ENCODE assay signal across 13 cellular contexts in the genomic region with DNA sequence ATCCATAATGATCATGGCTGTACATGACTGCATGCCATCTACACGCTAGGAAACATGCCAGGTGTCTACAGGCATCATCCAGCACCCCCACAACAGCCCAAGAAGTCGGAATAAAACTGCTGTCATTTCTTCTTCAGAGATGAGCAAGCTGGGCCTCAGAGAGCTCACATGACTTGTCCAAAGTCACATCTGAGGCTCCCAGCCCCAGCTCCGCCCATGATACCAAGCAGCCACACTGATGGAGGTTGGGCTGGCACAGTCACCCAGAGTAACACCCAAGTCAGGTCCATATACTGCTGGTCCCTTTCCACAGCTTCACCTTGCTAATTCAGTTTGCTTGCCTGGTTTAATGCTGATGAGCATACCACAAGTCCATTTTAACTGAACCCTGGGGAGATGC.
A peak's percentile ranks its signal among the peaks of the same experiment; 100 is the strongest.
DNase-seq lines count a peak whose midpoint lies in the region; ATAC-seq and TF ChIP-seq lines count a peak whose summit lies in the region.
"Had no signal": no experiment of that assay in that cellular context is flagged by ENCODE, and none has a peak within 500 bp of the region (broad histone marks: within the 10 kb centered on the region; RNA-seq: fewer than 3 reads in every experiment).

No MANE protein-coding gene starts in this region.

- H3K4me3 ChIP-seq in right cardiac atrium (ENCODE audit: low read length), result no peak overlapping the region
- no peak overlapping the region for H3K4me3 ChIP-seq in right atrium auricular region
- H3K4me3 ChIP-seq in spleen, result no peak overlapping the region
- H3K4me3 ChIP-seq: A549 had no signal

- H3K36me3 ChIP-seq in right atrium auricular region (peaks cover 58% of the 10 kb centered on the region), spleen (peaks cover 0 to 9% (median 0%) of the 10 kb centered on the region in 6 donors)
- H3K36me3 ChIP-seq: BE2C had no signal

- peak; percentile 15 to 24 for ATAC-seq in right cardiac atrium
- peak; percentile 45 for ATAC-seq in activated T-helper 17 cell treated with anti-CD3 and anti-CD28 coated beads, Interleukin-2, amount 50 U/mL, for 72 hours (replicated peaks)
- ATAC-seq in GM18858 (IDR thresholded peaks at IDR 0.05; ENCODE audit: unreplicated experiment), result no peak
- ATAC-seq: A549, HCT116 had no signal

- H3K9me3 Mint-ChIP-seq in activated T-helper 17 cell treated with anti-CD3 and anti-CD28 coated beads, Interleukin-2, amount 50 U/mL, for 72 hours, result no peaks in the 10 kb centered on the region

- H3K27me3 Mint-ChIP-seq in activated T-helper 17 cell treated with anti-CD3 and anti-CD28 coated beads, Interleukin-2, amount 50 U/mL, for 72 hours, result peaks cover 18% of the 10 kb centered on the region

- intact Hi-C loops in right cardiac atrium (cut with DNase I), result no loop called here
- intact Hi-C loops in spleen (cut with DNase I; ENCODE audit: low total_unique reads), result no loop called here

- TF ChIP-seq CTCF in right atrium auricular region (IDR thresholded peaks at IDR 0.05) (no peak), spleen (IDR thresholded peaks at IDR 0.05 in 8 of 11, conservative IDR thresholded peaks at IDR 0.05 in 3 of 11) (no peak)

- no peaks in the 10 kb centered on the region for H3K4me1 ChIP-seq in right cardiac atrium (ENCODE audit: control insufficient read depth, insufficient read depth, low read length)
- peaks cover 0 to 27% of the 10 kb centered on the region in 2 donors for H3K4me1 ChIP-seq in right atrium auricular region
- no peaks in the 10 kb centered on the region for H3K4me1 ChIP-seq in spleen
- H3K4me1 ChIP-seq: A549, BE2C had no signal

- no peak for TF ChIP-seq POLR2A in spleen (IDR thresholded peaks at IDR 0.05)

- no peaks in the 10 kb centered on the region for H3K9me3 ChIP-seq in right cardiac atrium (ENCODE audit: control insufficient read depth, low read length)
- H3K9me3 ChIP-seq in right atrium auricular region, result no peaks in the 10 kb centered on the region
- H3K9me3 ChIP-seq in spleen, result no peaks in the 10 kb centered on the region
- H3K9me3 ChIP-seq: A549, BE2C had no signal

- no peaks in the 10 kb centered on the region for H3K36me3 Mint-ChIP-seq in activated T-helper 17 cell treated with anti-CD3 and anti-CD28 coated beads, Interleukin-2, amount 50 U/mL, for 72 hours (ENCODE audit: low read depth)
- H3K36me3 Mint-ChIP-seq: CD4-positive, CD25-positive, alpha-beta regulatory T cell had no signal

- no peaks in the 10 kb centered on the region for H3K27me3 ChIP-seq in right cardiac atrium (ENCODE audit: control insufficient read depth, insufficient read depth)
- H3K27me3 ChIP-seq in right atrium auricular region, result no peaks in the 10 kb centered on the region
- H3K27me3 ChIP-seq in spleen (replicated peaks in 1 of 7), result peaks cover 0 to 53% (median 0%) of the 10 kb centered on the region in 7 donors
- H3K27me3 ChIP-seq: BE2C had no signal

- H3K27ac ChIP-seq in right cardiac atrium (ENCODE audit: low read length) (no peak overlapping the region), right atrium auricular region (peak overlapping the region in 1 of 2 donors; percentile 52), spleen (no peak overlapping the region)
- H3K27ac ChIP-seq: A549, HL-60 had no signal

- no peak overlapping the region for H3K27ac Mint-ChIP-seq in activated T-helper 17 cell treated with anti-CD3 and anti-CD28 coated beads, Interleukin-2, amount 50 U/mL, for 72 hours
- H3K27ac Mint-ChIP-seq: CD4-positive, CD25-positive, alpha-beta regulatory T cell had no signal

- DNase-seq in right cardiac atrium (no peak), right atrium auricular region (ENCODE audit: low spot score) (no peak), spleen (peak; percentile 35), OCI-M1 (lab: John Stamatoyannopoulos, UW) (no peak)
- DNase-seq: BE2C; CD4-positive, CD25-positive, alpha-beta regulatory T cell; DMS53; GF-D8 had no signal

- 69% methylated on average over 3 of the region's 3 CpGs for WGBS in right cardiac atrium
- WGBS in spleen, 5 donors, result 65 to 90% (median 79%) methylated on average over 2 to 3 of the region's 3 CpGs

- H3K4me3 Mint-ChIP-seq in activated T-helper 17 cell treated with anti-CD3 and anti-CD28 coated beads, Interleukin-2, amount 50 U/mL, for 72 hours, result no peak overlapping the region
- H3K4me3 Mint-ChIP-seq: CD4-positive, CD25-positive, alpha-beta regulatory T cell had no signal

- H3K4me1 Mint-ChIP-seq in activated T-helper 17 cell treated with anti-CD3 and anti-CD28 coated beads, Interleukin-2, amount 50 U/mL, for 72 hours, result no peaks in the 10 kb centered on the region
